In the genomic region with DNA sequence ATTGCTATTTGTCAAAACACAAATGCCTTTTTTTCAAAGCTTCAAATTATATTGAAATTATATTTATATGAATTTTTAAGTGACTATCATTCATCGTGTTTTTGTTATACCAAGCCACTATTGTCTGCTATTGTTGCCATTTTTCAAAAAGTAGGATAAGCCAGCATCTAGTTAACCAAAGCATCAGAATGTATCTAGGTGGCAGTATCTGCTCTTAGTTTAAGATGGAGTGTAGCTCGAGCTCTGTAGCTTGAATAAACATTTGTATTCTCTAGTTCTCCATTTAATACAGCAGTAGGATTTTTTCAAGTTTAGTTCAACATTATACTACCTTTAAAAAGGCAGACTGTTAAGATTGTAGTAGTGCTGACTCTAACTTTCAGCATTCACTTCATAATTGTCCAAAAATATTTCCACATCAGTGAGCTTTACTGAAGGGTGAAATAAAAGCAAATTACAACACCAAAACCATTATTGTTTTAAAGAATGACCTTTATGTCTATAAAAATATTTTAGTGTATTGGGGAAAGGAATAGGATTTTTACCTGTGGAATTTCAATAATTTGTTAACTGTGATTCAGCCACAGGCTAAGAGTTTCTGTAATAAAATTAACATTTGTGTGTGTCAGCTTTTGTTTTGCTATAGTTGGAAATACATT, we compare ENCODE assay signal across 1 cellular context.
TF ChIP-seq lines count a peak whose summit lies in the region.

No MANE protein-coding gene starts in this region.

TF ChIP-seq in H1, 55 proteins besides CTCF, POLR2A, EP300 and RAD21 (continued from another document):
- TF ChIP-seq, protein P1, sequence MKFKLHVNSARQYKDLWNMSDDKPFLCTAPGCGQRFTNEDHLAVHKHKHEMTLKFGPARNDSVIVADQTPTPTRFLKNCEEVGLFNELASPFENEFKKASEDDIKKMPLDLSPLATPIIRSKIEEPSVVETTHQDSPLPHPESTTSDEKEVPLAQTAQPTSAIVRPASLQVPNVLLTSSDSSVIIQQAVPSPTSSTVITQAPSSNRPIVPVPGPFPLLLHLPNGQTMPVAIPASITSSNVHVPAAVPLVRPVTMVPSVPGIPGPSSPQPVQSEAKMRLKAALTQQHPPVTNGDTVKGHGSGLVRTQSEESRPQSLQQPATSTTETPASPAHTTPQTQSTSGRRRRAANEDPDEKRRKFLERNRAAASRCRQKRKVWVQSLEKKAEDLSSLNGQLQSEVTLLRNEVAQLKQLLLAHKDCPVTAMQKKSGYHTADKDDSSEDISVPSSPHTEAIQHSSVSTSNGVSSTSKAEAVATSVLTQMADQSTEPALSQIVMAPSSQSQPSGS (IDR thresholded peaks at IDR 0.05; ENCODE audit: low read length) = no peak
- TF ChIP-seq TAF1 (IDR thresholded peaks at IDR 0.05; ENCODE audit: low read depth, low read length) = no peak
